Comparison of ENCODE assay signal across 8 cellular contexts in genomic region chr7:101315336-101315735, GRCh38. TPM values are rescaled to one million over a fixed set of nuclear protein-coding genes. Genes with fewer than 3 reads are reported as not detected.
A peak's percentile ranks its signal among the peaks of the same experiment; 100 is the strongest.
DNase-seq lines count a peak whose midpoint lies in the region; ATAC-seq, FAIRE-seq and TF ChIP-seq lines count a peak whose summit lies in the region.

No MANE protein-coding gene starts in this region.

- H3K9me3 ChIP-seq in H1 (ENCODE audit: insufficient read depth in 2 of 2, low read depth in 1 of 2, low read length in 1 of 2): no peaks in the 10 kb centered on the region
- peaks cover 3% of the 10 kb centered on the region for H3K9me3 ChIP-seq in neural cell (ENCODE audit: low read length)

- H3K27me3 ChIP-seq in H1 (replicated peaks in 1 of 4; ENCODE audit: control insufficient read depth in 3 of 4, extremely low read depth in 1 of 4, insufficient read depth in 3 of 4, low read length in 3 of 4): no peaks in the 10 kb centered on the region
- no peaks in the 10 kb centered on the region for H3K27me3 ChIP-seq in neural cell (ENCODE audit: insufficient read depth, low read depth, low read length)

- FAIRE-seq in G401.6 (lab: Jason Lieb, UNC) (peak; percentile 92), H1 (lab: Jason Lieb, UNC) (no peak)

- CTCF ChIA-PET in H1 (lab: Charles Lee; ENCODE audit: partially characterized antibody): interaction anchor here (0.6 to 3.9 kb wide), 45 partner anchors 8 to 954 kb away, joined by 3 to 18 read pairs (median 4); no protein-coding TSS in a partner anchor

- no peak overlapping the region for H3K18ac ChIP-seq in H1 (ENCODE audit: extremely low read depth, low read length)

- TF ChIP-seq CTCF in H1 (IDR thresholded peaks at IDR 0.05; ENCODE audit: control extremely low read depth in 1 of 3, insufficient read depth in 1 of 3, low read depth in 1 of 3, low read length in 3 of 3) (peak in 2 of 3 experiments; percentile 57 to 74; a peak in 2 of 4 replicates), neural cell (IDR thresholded peaks at IDR 0.05; ENCODE audit: poor library complexity, severe bottlenecking) (peak; percentile 57)

- no peak for TF ChIP-seq POLR2A in H1 (IDR thresholded peaks at IDR 0.05; ENCODE audit: control extremely low read depth in 1 of 2, low read depth in 2 of 2, low read length in 2 of 2)

- peak; percentile 39 to 57; a peak in 3 of 4 replicates for TF ChIP-seq RAD21 in H1 (IDR thresholded peaks at IDR 0.05 in 1 of 2, conservative IDR thresholded peaks at IDR 0.05 in 1 of 2; ENCODE audit: low read depth in 2 of 2, low read length in 2 of 2)
- no peak for TF ChIP-seq RAD21 in neural cell (conservative IDR thresholded peaks at IDR 0.05)

- no peaks in the 10 kb centered on the region for H3K9me2 ChIP-seq in neural cell (ENCODE audit: insufficient read depth, low read length)

- peaks cover 2% of the 10 kb centered on the region; the same call in 1 of the 2 replicates for H3K79me1 ChIP-seq in H1 (ENCODE audit: low read depth, low read length)

- no peaks in the 10 kb centered on the region for H3F3A ChIP-seq in neural cell (ENCODE audit: insufficient read depth, low read length, poor library complexity, severe bottlenecking)

- H3K27ac ChIP-seq in H1 (ENCODE audit: low read depth, low read length) (no peak overlapping the region), neural cell (ENCODE audit: low read length) (no peak overlapping the region)

- H2AFZ ChIP-seq in H1 (ENCODE audit: low read length) (no peak overlapping the region), neural cell (ENCODE audit: low read depth, low read length) (no peak overlapping the region)

- no peak overlapping the region for H2BK5ac ChIP-seq in H1 (ENCODE audit: low read depth, low read length)

- no peak overlapping the region for H3K4ac ChIP-seq in H1 (replicated peaks; ENCODE audit: insufficient read length, low read depth, low read length)

- no peak overlapping the region for H2BK15ac ChIP-seq in H1 (ENCODE audit: low read length)

- no peak for ATAC-seq in HG02642 (IDR thresholded peaks at IDR 0.05; ENCODE audit: poor library complexity, unreplicated experiment)
- no peak for ATAC-seq in HG03354 (IDR thresholded peaks at IDR 0.05; ENCODE audit: poor library complexity, severe bottlenecking, unreplicated experiment)

- peaks cover 8 to 51% (median 13%) of the 10 kb centered on the region in 4 experiments for H3K36me3 ChIP-seq in H1 (ENCODE audit: control insufficient read depth in 2 of 4, insufficient read depth in 4 of 4, low read length in 3 of 4)
- no peaks in the 10 kb centered on the region for H3K36me3 ChIP-seq in neural cell (ENCODE audit: insufficient read depth, low read length)

- H3K9ac ChIP-seq in H1 (replicated peaks in 1 of 4; ENCODE audit: extremely low read depth in 1 of 4, low read depth in 3 of 4, low read length in 3 of 4) (no peak overlapping the region), neural cell (ENCODE audit: low read length) (no peak overlapping the region)

- H3K4me2 ChIP-seq in H1 (ENCODE audit: insufficient read depth in 1 of 2, low read depth in 2 of 2, low read length in 2 of 2): no peak overlapping the region
- H3K4me2 ChIP-seq in neural cell (ENCODE audit: low read length): no peak overlapping the region

- H4K20me1 ChIP-seq in H1 (replicated peaks in 1 of 2; ENCODE audit: control insufficient read depth in 1 of 2, insufficient read depth in 2 of 2, low read length in 2 of 2): peaks cover 1 to 4% of the 10 kb centered on the region in 2 experiments
- no peaks in the 10 kb centered on the region for H4K20me1 ChIP-seq in neural cell (ENCODE audit: insufficient read depth)

- H2BK12ac ChIP-seq in H1 (ENCODE audit: low read depth, low read length): no peak overlapping the region

- H4K8ac ChIP-seq in H1 (ENCODE audit: extremely low read depth, insufficient read depth, low read length): no peak overlapping the region

- H3K79me2 ChIP-seq in H1 (ENCODE audit: control insufficient read depth in 1 of 2, insufficient read depth in 2 of 2, low read length in 2 of 2): peaks cover 0 to 14% of the 10 kb centered on the region in 2 experiments; a peak in 2 of 4 replicates
- H3K79me2 ChIP-seq in neural cell (replicated peaks; ENCODE audit: insufficient read depth, low read length): peaks cover 5% of the 10 kb centered on the region

- DNase-seq in LoVo (ENCODE audit: low spot score) (peak; percentile 60), H1 (ENCODE audit: low read depth in 1 of 2, low spot score in 2 of 2) (peak in 1 of 2 experiments; percentile 81), OCI-M2 (lab: John Stamatoyannopoulos, UW; ENCODE audit: unreplicated experiment) (no peak)
- peak; percentile 27 to 51 for DNase-seq in activated CD4-positive, alpha-beta T cell treated with anti-CD3 and anti-CD28 coated beads for 4 hours

- H3K4me3 ChIP-seq in H1 (ENCODE audit: extremely low read depth in 1 of 4, insufficient read depth in 2 of 4, low read depth in 3 of 4, low read length in 4 of 4) (no peak overlapping the region), neural cell (ENCODE audit: low read length) (no peak overlapping the region)

- H3K4me1 ChIP-seq in H1 (replicated peaks in 1 of 4; ENCODE audit: control insufficient read depth in 3 of 4, insufficient read depth in 4 of 4, low read length in 3 of 4): no peaks in the 10 kb centered on the region

- peaks cover under 1% of the 10 kb centered on the region; the same call in 1 of the 2 replicates for H3K23me2 ChIP-seq in H1 (ENCODE audit: low read depth, low read length)

- H3K14ac ChIP-seq in H1 (ENCODE audit: insufficient read length): no peak overlapping the region

- H4K91ac ChIP-seq in H1 (replicated peaks; ENCODE audit: insufficient read length, low read length): no peak overlapping the region

- POLR2A ChIA-PET in H1 (lab: Charles Lee; ENCODE audit: partially characterized antibody): interaction anchor here (1.1 to 5.5 kb wide), 6 partner anchors 10 to 914 kb away, joined by 3 to 68 read pairs (median 3); no protein-coding TSS in a partner anchor

- no peak overlapping the region for H3K56ac ChIP-seq in H1 (replicated peaks; ENCODE audit: insufficient read length, low read depth, low read length)

- WGBS in H1 (ENCODE audit: extremely low coverage in 1 of 2, insufficient coverage in 1 of 2, insufficient read length in 1 of 2, insufficient replicate concordance in 2 of 2, low coverage in 1 of 2, low lambda C conversion rate in 2 of 2, missing lambda C conversion rate in 1 of 2), 2 experiments: 0% methylated on average over 1 of the region's 1 CpG; no CpG with 5 or more reads in 1 of the 2 experiments

- H2BK120ac ChIP-seq in H1 (replicated peaks; ENCODE audit: low read depth, low read length): no peak overlapping the region

- H3K23ac ChIP-seq in H1 (ENCODE audit: insufficient read length): no peak overlapping the region

- no peak overlapping the region for H4K5ac ChIP-seq in H1 (ENCODE audit: insufficient read length, low read depth, low read length)

- H2BK20ac ChIP-seq in H1 (ENCODE audit: low read length): no peak overlapping the region

- TF ChIP-seq EP300 in H1 (IDR thresholded peaks at IDR 0.05; ENCODE audit: borderline replicate concordance in 1 of 2, low read depth in 2 of 2, low read length in 2 of 2) (no peak), neural cell (conservative IDR thresholded peaks at IDR 0.05; ENCODE audit: poor library complexity, severe bottlenecking) (no peak)

- no peak overlapping the region for H2AK5ac ChIP-seq in H1 (ENCODE audit: low read depth, low read length)

TF ChIP-seq in H1, 55 proteins besides CTCF, POLR2A, EP300 and RAD21:
- TF ChIP-seq MAX (IDR thresholded peaks at IDR 0.05): no peak
- no peak for TF ChIP-seq BACH1 (IDR thresholded peaks at IDR 0.05; ENCODE audit: low read length)

TF ChIP-seq in neural cell, 6 proteins besides CTCF, POLR2A, EP300 and RAD21 (continues in another document):
- no peak for TF ChIP-seq MXI1 (conservative IDR thresholded peaks at IDR 0.05; ENCODE audit: poor library complexity, severe bottlenecking)
- no peak for TF ChIP-seq TAF1 (IDR thresholded peaks at IDR 0.05; ENCODE audit: low read depth)
- no peak for TF ChIP-seq SMC3 (conservative IDR thresholded peaks at IDR 0.05; ENCODE audit: poor library complexity)
- no peak for TF ChIP-seq EZH2 (IDR thresholded peaks at IDR 0.05; ENCODE audit: borderline replicate concordance, insufficient read depth, low read length, poor library complexity, severe bottlenecking)

RNA-seq across cellular contexts. Expression of gene IFT22, which starts 6.3 kb away (rescaled TPM):
- 17.7 and 17.8 TPM in 2 replicates for total RNA-seq in H1 (2021; fragmentation: NEBNext Ultra II Directional; extraction: Animal tissue kit (Norgen Biotek cat#: 25700))
- 12.5 and 18.9 TPM in 2 replicates for polyA plus RNA-seq in H1 (2011; rRNA removed)
- polyA plus RNA-seq in H1 (2011; cell fraction: cytosol; rRNA removed): 18.8 TPM
- polyA plus RNA-seq in H1 (2011; cell fraction: nucleus; rRNA removed): 12.3 TPM
- 25.7 to 34.5 TPM (median 29.0 TPM) in 4 replicates for polyA plus RNA-seq in H1 (2012, experiment 1 of 2)
- 25.3 TPM for polyA plus RNA-seq in H1 (2012, experiment 2 of 2)
- 17.7 TPM for polyA plus RNA-seq in H1 (2013, experiment 1 of 2)
- polyA plus RNA-seq in H1 (2013, experiment 2 of 2): 17.7 TPM
- polyA minus RNA-seq in H1 (2011; rRNA and poly(A)+ RNA removed): 22.1 and 25.8 TPM in 2 replicates
- 11.2 TPM for polyA minus RNA-seq in H1 (2011; cell fraction: cytosol; rRNA and poly(A)+ RNA removed)
- polyA minus RNA-seq in H1 (2011; cell fraction: nucleus; rRNA and poly(A)+ RNA removed): 12.3 TPM
- 50.9 TPM in 2 replicates for polyA plus RNA-seq in neural cell
- polyA minus RNA-seq in neural cell: 56.4 and 61.8 TPM in 2 replicates

RNA-seq across cellular contexts. Expression of gene COL26A1, which starts 47.3 kb away (rescaled TPM):
- 68.8 and 71.4 TPM in 2 replicates for total RNA-seq in H1 (2021; fragmentation: NEBNext Ultra II Directional; extraction: Animal tissue kit (Norgen Biotek cat#: 25700))
- polyA plus RNA-seq in H1 (2011; rRNA removed): 51.1 and 68.1 TPM in 2 replicates
- polyA plus RNA-seq in H1 (2011; cell fraction: cytosol; rRNA removed): 64.7 TPM
- polyA plus RNA-seq in H1 (2011; cell fraction: nucleus; rRNA removed): 90.6 TPM
- polyA plus RNA-seq in H1 (2012, experiment 1 of 2): 53.7 to 60.1 TPM (median 59.5 TPM) in 4 replicates
- 54.5 TPM for polyA plus RNA-seq in H1 (2012, experiment 2 of 2)
- 95.9 TPM for polyA plus RNA-seq in H1 (2013, experiment 1 of 2)
- 94.8 TPM for polyA plus RNA-seq in H1 (2013, experiment 2 of 2)
- 17.5 and 19.5 TPM in 2 replicates for polyA minus RNA-seq in H1 (2011; rRNA and poly(A)+ RNA removed)
- polyA minus RNA-seq in H1 (2011; cell fraction: cytosol; rRNA and poly(A)+ RNA removed): 29.7 TPM
- polyA minus RNA-seq in H1 (2011; cell fraction: nucleus; rRNA and poly(A)+ RNA removed): 19.1 TPM
- polyA plus RNA-seq in neural cell: 36.6 and 39.0 TPM in 2 replicates
- polyA minus RNA-seq in neural cell: 40.1 and 43.8 TPM in 2 replicates
